In genomic region chr12:107092669-107093546, GRCh38 we compare ENCODE assay signal across 1 cellular context.
A peak's percentile ranks its signal among the peaks of the same experiment; 100 is the strongest.
TF ChIP-seq lines count a peak whose summit lies in the region.

No MANE protein-coding gene starts in this region.

TF ChIP-seq in K562, 482 proteins besides CTCF, POLR2A, EP300 and RAD21 (continued from another document and continues in another):
- TF ChIP-seq, protein P1, sequence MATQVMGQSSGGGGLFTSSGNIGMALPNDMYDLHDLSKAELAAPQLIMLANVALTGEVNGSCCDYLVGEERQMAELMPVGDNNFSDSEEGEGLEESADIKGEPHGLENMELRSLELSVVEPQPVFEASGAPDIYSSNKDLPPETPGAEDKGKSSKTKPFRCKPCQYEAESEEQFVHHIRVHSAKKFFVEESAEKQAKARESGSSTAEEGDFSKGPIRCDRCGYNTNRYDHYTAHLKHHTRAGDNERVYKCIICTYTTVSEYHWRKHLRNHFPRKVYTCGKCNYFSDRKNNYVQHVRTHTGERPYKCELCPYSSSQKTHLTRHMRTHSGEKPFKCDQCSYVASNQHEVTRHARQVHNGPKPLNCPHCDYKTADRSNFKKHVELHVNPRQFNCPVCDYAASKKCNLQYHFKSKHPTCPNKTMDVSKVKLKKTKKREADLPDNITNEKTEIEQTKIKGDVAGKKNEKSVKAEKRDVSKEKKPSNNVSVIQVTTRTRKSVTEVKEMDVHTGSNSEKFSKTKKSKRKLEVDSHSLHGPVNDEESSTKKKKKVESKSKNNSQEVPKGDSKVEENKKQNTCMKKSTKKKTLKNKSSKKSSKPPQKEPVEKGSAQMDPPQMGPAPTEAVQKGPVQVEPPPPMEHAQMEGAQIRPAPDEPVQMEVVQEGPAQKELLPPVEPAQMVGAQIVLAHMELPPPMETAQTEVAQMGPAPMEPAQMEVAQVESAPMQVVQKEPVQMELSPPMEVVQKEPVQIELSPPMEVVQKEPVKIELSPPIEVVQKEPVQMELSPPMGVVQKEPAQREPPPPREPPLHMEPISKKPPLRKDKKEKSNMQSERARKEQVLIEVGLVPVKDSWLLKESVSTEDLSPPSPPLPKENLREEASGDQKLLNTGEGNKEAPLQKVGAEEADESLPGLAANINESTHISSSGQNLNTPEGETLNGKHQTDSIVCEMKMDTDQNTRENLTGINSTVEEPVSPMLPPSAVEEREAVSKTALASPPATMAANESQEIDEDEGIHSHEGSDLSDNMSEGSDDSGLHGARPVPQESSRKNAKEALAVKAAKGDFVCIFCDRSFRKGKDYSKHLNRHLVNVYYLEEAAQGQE (CRISPR knock-in tag; IDR thresholded peaks at IDR 0.05; ENCODE audit: low read depth): no peak
- TF ChIP-seq FOXA3 (CRISPR knock-in tag; conservative IDR thresholded peaks at IDR 0.05 in 1 of 2, IDR thresholded peaks at IDR 0.05 in 1 of 2): peak in 1 of 2 experiments; percentile 78; a peak in 2 of 4 replicates
- TF ChIP-seq PML (IDR thresholded peaks at IDR 0.05; ENCODE audit: low read length): no peak
- no peak for TF ChIP-seq ZNF282 (CRISPR knock-in tag; IDR thresholded peaks at IDR 0.05)
- no peak for TF ChIP-seq GTF2A2 (tag; IDR thresholded peaks at IDR 0.05)
- no peak for TF ChIP-seq ZNF445 (CRISPR knock-in tag; IDR thresholded peaks at IDR 0.05; ENCODE audit: low read depth)
- TF ChIP-seq ZNF197 (CRISPR knock-in tag; IDR thresholded peaks at IDR 0.05; ENCODE audit: low read depth): no peak
- TF ChIP-seq CTBP1 (IDR thresholded peaks at IDR 0.05; ENCODE audit: borderline replicate concordance): no peak; the same call in 1 of the 2 replicates
- no peak for TF ChIP-seq WHSC1 (IDR thresholded peaks at IDR 0.05; ENCODE audit: low read length)
- no peak for TF ChIP-seq U2AF2 (optimal IDR thresholded peaks at IDR 0.05; ENCODE audit: low read depth, low read length)
- no peak for TF ChIP-seq MYNN (IDR thresholded peaks at IDR 0.05)
- no peak for TF ChIP-seq MYNN (CRISPR knock-in tag; IDR thresholded peaks at IDR 0.05)
- no peak for TF ChIP-seq ZNF407 (IDR thresholded peaks at IDR 0.05; ENCODE audit: low read depth)
- TF ChIP-seq U2AF1 (optimal IDR thresholded peaks at IDR 0.05; ENCODE audit: low read depth, low read length): no peak
- no peak for TF ChIP-seq HMG20A (CRISPR knock-in tag; conservative IDR thresholded peaks at IDR 0.05)
- no peak for TF ChIP-seq FOXJ2 (tag; IDR thresholded peaks at IDR 0.05)
- TF ChIP-seq USF1 (CRISPR knock-in tag; IDR thresholded peaks at IDR 0.05): no peak
- TF ChIP-seq TAF9B (IDR thresholded peaks at IDR 0.05; ENCODE audit: partially characterized antibody): no peak
- TF ChIP-seq GATAD2A (IDR thresholded peaks at IDR 0.05): no peak
- no peak for TF ChIP-seq FOXK2 (conservative IDR thresholded peaks at IDR 0.05 in 1 of 2, IDR thresholded peaks at IDR 0.05 in 1 of 2; ENCODE audit: low read depth in 2 of 2)
- no peak for TF ChIP-seq IRF9 (tag; IDR thresholded peaks at IDR 0.05)
- TF ChIP-seq, protein P2, sequence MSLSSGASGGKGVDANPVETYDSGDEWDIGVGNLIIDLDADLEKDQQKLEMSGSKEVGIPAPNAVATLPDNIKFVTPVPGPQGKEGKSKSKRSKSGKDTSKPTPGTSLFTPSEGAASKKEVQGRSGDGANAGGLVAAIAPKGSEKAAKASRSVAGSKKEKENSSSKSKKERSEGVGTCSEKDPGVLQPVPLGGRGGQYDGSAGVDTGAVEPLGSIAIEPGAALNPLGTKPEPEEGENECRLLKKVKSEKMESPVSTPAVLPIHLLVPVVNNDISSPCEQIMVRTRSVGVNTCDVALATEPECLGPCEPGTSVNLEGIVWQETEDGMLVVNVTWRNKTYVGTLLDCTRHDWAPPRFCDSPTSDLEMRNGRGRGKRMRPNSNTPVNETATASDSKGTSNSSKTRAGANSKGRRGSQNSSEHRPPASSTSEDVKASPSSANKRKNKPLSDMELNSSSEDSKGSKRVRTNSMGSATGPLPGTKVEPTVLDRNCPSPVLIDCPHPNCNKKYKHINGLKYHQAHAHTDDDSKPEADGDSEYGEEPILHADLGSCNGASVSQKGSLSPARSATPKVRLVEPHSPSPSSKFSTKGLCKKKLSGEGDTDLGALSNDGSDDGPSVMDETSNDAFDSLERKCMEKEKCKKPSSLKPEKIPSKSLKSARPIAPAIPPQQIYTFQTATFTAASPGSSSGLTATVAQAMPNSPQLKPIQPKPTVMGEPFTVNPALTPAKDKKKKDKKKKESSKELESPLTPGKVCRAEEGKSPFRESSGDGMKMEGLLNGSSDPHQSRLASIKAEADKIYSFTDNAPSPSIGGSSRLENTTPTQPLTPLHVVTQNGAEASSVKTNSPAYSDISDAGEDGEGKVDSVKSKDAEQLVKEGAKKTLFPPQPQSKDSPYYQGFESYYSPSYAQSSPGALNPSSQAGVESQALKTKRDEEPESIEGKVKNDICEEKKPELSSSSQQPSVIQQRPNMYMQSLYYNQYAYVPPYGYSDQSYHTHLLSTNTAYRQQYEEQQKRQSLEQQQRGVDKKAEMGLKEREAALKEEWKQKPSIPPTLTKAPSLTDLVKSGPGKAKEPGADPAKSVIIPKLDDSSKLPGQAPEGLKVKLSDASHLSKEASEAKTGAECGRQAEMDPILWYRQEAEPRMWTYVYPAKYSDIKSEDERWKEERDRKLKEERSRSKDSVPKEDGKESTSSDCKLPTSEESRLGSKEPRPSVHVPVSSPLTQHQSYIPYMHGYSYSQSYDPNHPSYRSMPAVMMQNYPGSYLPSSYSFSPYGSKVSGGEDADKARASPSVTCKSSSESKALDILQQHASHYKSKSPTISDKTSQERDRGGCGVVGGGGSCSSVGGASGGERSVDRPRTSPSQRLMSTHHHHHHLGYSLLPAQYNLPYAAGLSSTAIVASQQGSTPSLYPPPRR (CRISPR knock-in tag; IDR thresholded peaks at IDR 0.05; ENCODE audit: borderline replicate concordance): no peak
- TF ChIP-seq ZNF655 (CRISPR knock-in tag; IDR thresholded peaks at IDR 0.05): no peak
- no peak for TF ChIP-seq THRB (CRISPR knock-in tag; conservative IDR thresholded peaks at IDR 0.05)
- no peak for TF ChIP-seq CHD2 (IDR thresholded peaks at IDR 0.05; ENCODE audit: low read depth, low read length)
- no peak for TF ChIP-seq KDM2B (CRISPR knock-in tag; IDR thresholded peaks at IDR 0.05)
- TF ChIP-seq SUPT5H (IDR thresholded peaks at IDR 0.05): no peak; the same call in none of the 2 replicates
- TF ChIP-seq HEY1 (CRISPR knock-in tag; IDR thresholded peaks at IDR 0.05; ENCODE audit: borderline replicate concordance): no peak
- no peak for TF ChIP-seq ZFP1 (CRISPR knock-in tag; IDR thresholded peaks at IDR 0.05)
- no peak for TF ChIP-seq ETV1 (tag; conservative IDR thresholded peaks at IDR 0.05; ENCODE audit: low read depth)
- TF ChIP-seq SP2 (IDR thresholded peaks at IDR 0.05; ENCODE audit: extremely low read depth, low read depth, low read length, poor library complexity, severe bottlenecking): no peak
- no peak for TF ChIP-seq LEF1 (IDR thresholded peaks at IDR 0.05)
- TF ChIP-seq TCF3 (CRISPR knock-in tag; IDR thresholded peaks at IDR 0.05): no peak
- no peak for TF ChIP-seq ZBED1 (IDR thresholded peaks at IDR 0.05)
